In genomic region chr1:214328770-214329455, GRCh38 we compare ENCODE assay signal across 8 cellular contexts. TPM values are rescaled to one million over a fixed set of nuclear protein-coding genes. Genes with fewer than 3 reads are reported as not detected.
DNase-seq lines count a peak whose midpoint lies in the region; ATAC-seq, FAIRE-seq and TF ChIP-seq lines count a peak whose summit lies in the region.

No MANE protein-coding gene starts in this region.

- DNase-seq in GM19239 (ENCODE audit: insufficient read length, low spot score) (peak; percentile 58), NCI-H345 (lab: John Stamatoyannopoulos, UW) (peak; percentile 78), chondrocyte (ENCODE audit: low spot score) (no peak)
- peak; percentile 88 for DNase-seq in activated CD4-positive, alpha-beta T cell treated with anti-CD3 and anti-CD28 coated beads for 36 hours
- peak; percentile 53 to 68 (median 62) for DNase-seq in stimulated activated CD4-positive, alpha-beta T cell treated with anti-CD3 and anti-CD28 coated beads, TNF-alpha, amount 100 ng/mL, for 24 hours (ENCODE audit: low read depth in 3 of 3)

- peaks cover 3% of the 10 kb centered on the region for H3K4me1 Mint-ChIP-seq in activated CD4-positive, alpha-beta T cell treated with anti-CD3 and anti-CD28 coated beads for 36 hours
- peaks cover 17% of the 10 kb centered on the region for H3K4me1 Mint-ChIP-seq in chondrocyte (ENCODE audit: low read depth)

- peak; percentile 99 for TF ChIP-seq RAD21 in liver (IDR thresholded peaks at IDR 0.05)

- H3K9ac ChIP-seq in liver (ENCODE audit: low read depth in 1 of 2, low read length in 2 of 2) = no peak overlapping the region

- H3K27me3 ChIP-seq in liver (ENCODE audit: control insufficient read depth in 4 of 4, insufficient read depth in 4 of 4, low read length in 3 of 4) = no peaks in the 10 kb centered on the region

- H3K36me3 ChIP-seq in liver (ENCODE audit: control insufficient read depth in 4 of 4, insufficient read depth in 3 of 4, low read depth in 1 of 4, low read length in 3 of 4) = peaks cover 0 to 7% (median 2%) of the 10 kb centered on the region in 4 donors

- no peak overlapping the region for H3K27ac ChIP-seq in C4-2B
- H3K27ac ChIP-seq in liver (ENCODE audit: low read depth in 1 of 2, low read length in 2 of 2) = no peak overlapping the region

- ATAC-seq in HG03280 (IDR thresholded peaks at IDR 0.05; ENCODE audit: unreplicated experiment) = peak; percentile 87
- ATAC-seq in activated CD4-positive, alpha-beta T cell treated with anti-CD3 and anti-CD28 coated beads for 36 hours = peak; percentile 93

- peaks cover 2 to 16% (median 9%) of the 10 kb centered on the region in 4 donors for H3K4me1 ChIP-seq in liver (ENCODE audit: control insufficient read depth in 4 of 4, insufficient read depth in 4 of 4, low read length in 3 of 4)

- H3K36me3 Mint-ChIP-seq in activated CD4-positive, alpha-beta T cell treated with anti-CD3 and anti-CD28 coated beads for 36 hours (ENCODE audit: low read depth) = peaks cover 19% of the 10 kb centered on the region
- peaks cover 12% of the 10 kb centered on the region for H3K36me3 Mint-ChIP-seq in chondrocyte (ENCODE audit: low read depth)

- WGBS in liver = 61% methylated on average over 11 of the region's 11 CpGs

- CTCF ChIA-PET in activated CD4-positive, alpha-beta T cell treated with anti-CD3 and anti-CD28 coated beads for 36 hours (lab: Charles Lee) = interaction anchor here (0.5 to 11.8 kb wide), 38 partner anchors 10 to 1937 kb away, joined by 3 to 342 read pairs (median 4); no protein-coding TSS in a partner anchor

- no peak overlapping the region for H3K4me3 ChIP-seq in liver (ENCODE audit: low read depth in 1 of 3, low read length in 3 of 3)

- TF ChIP-seq CTCF in C4-2B (conservative IDR thresholded peaks at IDR 0.05) (peak; percentile 94), chondrocyte (IDR thresholded peaks at IDR 0.05) (peak; percentile 95), liver (IDR thresholded peaks at IDR 0.05; ENCODE audit: low read depth, low read length, missing input control) (peak; percentile 98)

- peak; percentile 81 for FAIRE-seq in GM19239 (lab: Jason Lieb, UNC)

- H3K9me3 Mint-ChIP-seq in activated CD4-positive, alpha-beta T cell treated with anti-CD3 and anti-CD28 coated beads for 36 hours (ENCODE audit: low read depth) = no peaks in the 10 kb centered on the region
- no peaks in the 10 kb centered on the region for H3K9me3 Mint-ChIP-seq in chondrocyte (ENCODE audit: low read depth)

- H3K4me3 Mint-ChIP-seq in activated CD4-positive, alpha-beta T cell treated with anti-CD3 and anti-CD28 coated beads for 36 hours = no peak overlapping the region
- no peak overlapping the region for H3K4me3 Mint-ChIP-seq in chondrocyte (ENCODE audit: unreplicated experiment)

- intact Hi-C loops in activated CD4-positive, alpha-beta T cell treated with anti-CD3 and anti-CD28 coated beads for 36 hours (cut with DNase I, micrococcal nuclease) = loop anchor here (1.0 kb wide), 3 partner anchors 68 to 955 kb away; no protein-coding TSS in a partner anchor

- no peaks in the 10 kb centered on the region for H3K27me3 Mint-ChIP-seq in activated CD4-positive, alpha-beta T cell treated with anti-CD3 and anti-CD28 coated beads for 36 hours
- no peaks in the 10 kb centered on the region for H3K27me3 Mint-ChIP-seq in chondrocyte (ENCODE audit: low read depth)

- peak overlapping the region; percentile 23 for H3K27ac Mint-ChIP-seq in activated CD4-positive, alpha-beta T cell treated with anti-CD3 and anti-CD28 coated beads for 36 hours
- no peak overlapping the region for H3K27ac Mint-ChIP-seq in chondrocyte (ENCODE audit: unreplicated experiment)

- POLR2A ChIA-PET in activated CD4-positive, alpha-beta T cell treated with anti-CD3 and anti-CD28 coated beads for 36 hours (lab: Charles Lee) = interaction anchor here (1.0 kb wide), 1 partner anchor 67 kb away, joined by 3 read pairs; no protein-coding TSS in a partner anchor

- H3K9me3 ChIP-seq in liver (ENCODE audit: control insufficient read depth in 4 of 4, low read length in 3 of 4) = no peaks in the 10 kb centered on the region

TF ChIP-seq in liver, 16 proteins besides CTCF, POLR2A, EP300 and RAD21:
- TF ChIP-seq GABPA (IDR thresholded peaks at IDR 0.05 in 1 of 2, conservative IDR thresholded peaks at IDR 0.05 in 1 of 2) (no peak), TAF1 (conservative IDR thresholded peaks at IDR 0.05) (no peak), HNF4A (conservative IDR thresholded peaks at IDR 0.05) (no peak), RXRA (IDR thresholded peaks at IDR 0.05) (no peak), NR2F2 (IDR thresholded peaks at IDR 0.05) (no peak), ZBTB33 (IDR thresholded peaks at IDR 0.05) (no peak), YY1 (IDR thresholded peaks at IDR 0.05) (no peak), FOXA1 (IDR thresholded peaks at IDR 0.05) (no peak), SP1 (IDR thresholded peaks at IDR 0.05) (no peak), EGR1 (IDR thresholded peaks at IDR 0.05; ENCODE audit: low read depth in 2 of 2) (no peak), HNF4G (IDR thresholded peaks at IDR 0.05) (no peak), JUND (IDR thresholded peaks at IDR 0.05) (no peak), FOXA2 (IDR thresholded peaks at IDR 0.05) (no peak)
- TF ChIP-seq, protein P1, sequence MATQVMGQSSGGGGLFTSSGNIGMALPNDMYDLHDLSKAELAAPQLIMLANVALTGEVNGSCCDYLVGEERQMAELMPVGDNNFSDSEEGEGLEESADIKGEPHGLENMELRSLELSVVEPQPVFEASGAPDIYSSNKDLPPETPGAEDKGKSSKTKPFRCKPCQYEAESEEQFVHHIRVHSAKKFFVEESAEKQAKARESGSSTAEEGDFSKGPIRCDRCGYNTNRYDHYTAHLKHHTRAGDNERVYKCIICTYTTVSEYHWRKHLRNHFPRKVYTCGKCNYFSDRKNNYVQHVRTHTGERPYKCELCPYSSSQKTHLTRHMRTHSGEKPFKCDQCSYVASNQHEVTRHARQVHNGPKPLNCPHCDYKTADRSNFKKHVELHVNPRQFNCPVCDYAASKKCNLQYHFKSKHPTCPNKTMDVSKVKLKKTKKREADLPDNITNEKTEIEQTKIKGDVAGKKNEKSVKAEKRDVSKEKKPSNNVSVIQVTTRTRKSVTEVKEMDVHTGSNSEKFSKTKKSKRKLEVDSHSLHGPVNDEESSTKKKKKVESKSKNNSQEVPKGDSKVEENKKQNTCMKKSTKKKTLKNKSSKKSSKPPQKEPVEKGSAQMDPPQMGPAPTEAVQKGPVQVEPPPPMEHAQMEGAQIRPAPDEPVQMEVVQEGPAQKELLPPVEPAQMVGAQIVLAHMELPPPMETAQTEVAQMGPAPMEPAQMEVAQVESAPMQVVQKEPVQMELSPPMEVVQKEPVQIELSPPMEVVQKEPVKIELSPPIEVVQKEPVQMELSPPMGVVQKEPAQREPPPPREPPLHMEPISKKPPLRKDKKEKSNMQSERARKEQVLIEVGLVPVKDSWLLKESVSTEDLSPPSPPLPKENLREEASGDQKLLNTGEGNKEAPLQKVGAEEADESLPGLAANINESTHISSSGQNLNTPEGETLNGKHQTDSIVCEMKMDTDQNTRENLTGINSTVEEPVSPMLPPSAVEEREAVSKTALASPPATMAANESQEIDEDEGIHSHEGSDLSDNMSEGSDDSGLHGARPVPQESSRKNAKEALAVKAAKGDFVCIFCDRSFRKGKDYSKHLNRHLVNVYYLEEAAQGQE (IDR thresholded peaks at IDR 0.05) = no peak
- TF ChIP-seq, protein P2, sequence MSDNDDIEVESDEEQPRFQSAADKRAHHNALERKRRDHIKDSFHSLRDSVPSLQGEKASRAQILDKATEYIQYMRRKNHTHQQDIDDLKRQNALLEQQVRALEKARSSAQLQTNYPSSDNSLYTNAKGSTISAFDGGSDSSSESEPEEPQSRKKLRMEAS (IDR thresholded peaks at IDR 0.05) = no peak
- TF ChIP-seq, protein P3, sequence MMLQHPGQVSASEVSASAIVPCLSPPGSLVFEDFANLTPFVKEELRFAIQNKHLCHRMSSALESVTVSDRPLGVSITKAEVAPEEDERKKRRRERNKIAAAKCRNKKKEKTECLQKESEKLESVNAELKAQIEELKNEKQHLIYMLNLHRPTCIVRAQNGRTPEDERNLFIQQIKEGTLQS (IDR thresholded peaks at IDR 0.05) = no peak

RNA-seq across cellular contexts. Expression of gene SMYD2, which starts 48.0 kb away (rescaled TPM):
- 10 to 100 TPM; 38.2 to 40.1 TPM for total RNA-seq in activated CD4-positive, alpha-beta T cell treated with anti-CD3 and anti-CD28 coated beads for 36 hours
- total RNA-seq in chondrocyte (35.5 to 50.3 TPM (median 45.4 TPM) in 3 replicates), liver (10 to 100 TPM; 11.9 to 20.2 TPM)
- 10 to 100 TPM; 14.6 to 19.7 TPM for polyA plus RNA-seq in liver
